ENCODE assay signal across 10 cellular contexts in the genomic region with DNA sequence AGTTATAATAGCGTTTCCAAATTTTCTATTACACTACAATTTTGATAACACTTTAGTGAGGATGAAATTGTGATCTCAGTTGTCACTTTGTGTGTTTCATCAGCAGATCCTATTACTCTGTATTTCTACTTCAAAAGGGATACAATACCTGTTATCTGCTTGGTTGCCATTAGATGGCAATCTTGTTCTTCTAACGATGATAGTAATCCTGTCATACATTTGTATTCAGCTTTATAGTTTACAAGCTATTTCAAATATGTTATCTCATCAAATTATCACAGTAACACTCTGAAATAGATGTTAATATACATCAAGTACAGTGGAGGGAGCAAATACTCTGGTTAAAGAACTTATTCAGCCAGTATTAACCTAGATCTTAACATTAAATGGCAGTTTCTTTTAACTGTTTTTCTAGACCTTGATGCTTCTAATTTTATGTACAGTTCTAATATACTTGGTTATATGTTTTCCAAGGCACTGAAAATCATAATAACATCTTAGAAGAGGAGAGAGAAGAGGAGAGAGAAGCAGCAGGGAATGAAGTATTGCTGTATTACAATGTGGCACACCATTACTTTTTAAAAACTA.
DNase-seq lines count a peak whose midpoint lies in the region; ATAC-seq, FAIRE-seq and TF ChIP-seq lines count a peak whose summit lies in the region.
"Had no signal": no experiment of that assay in that cellular context is flagged by ENCODE, and none has a peak within 500 bp of the region (broad histone marks: within the 10 kb centered on the region; RNA-seq: fewer than 3 reads in every experiment).

No MANE protein-coding gene starts in this region.

- H3K27me3 Mint-ChIP-seq in natural killer cell (ENCODE audit: low read depth in 2 of 2) = no peaks in the 10 kb centered on the region
- H3K27me3 Mint-ChIP-seq: activated naive CD8-positive, alpha-beta T cell treated with anti-CD3 and anti-CD28 coated beads, Interleukin-2, amount 10 ng/mL, durations not matched to agents 7 days and 5 days had no signal

- no peak overlapping the region for H3K27ac ChIP-seq in small intestine (ENCODE audit: low read depth in 1 of 2, low read length in 1 of 2)
- H3K27ac ChIP-seq: BLaER1 had no signal

- H3K27me3 ChIP-seq in small intestine (ENCODE audit: control insufficient read depth in 2 of 2, insufficient read depth in 2 of 2, low read length in 2 of 2) = no peaks in the 10 kb centered on the region
- H3K27me3 ChIP-seq: BLaER1 had no signal

- DNase-seq in NCI-H187 treated with DMSO at 0.1 percent for 48 hours (lab: John Stamatoyannopoulos, UW) = peak; percentile 19
- no peak for DNase-seq in NCI-H187 (lab: John Stamatoyannopoulos, UW)
- peak; percentile 23 for DNase-seq in HT1080 (ENCODE audit: low read depth)
- DNase-seq in RPMI8226 = peak; percentile 7
- peak; percentile 16 for DNase-seq in fibroblast of villous mesenchyme (ENCODE audit: low read depth)
- peak; percentile 38 for DNase-seq in small intestine
- DNase-seq in natural killer cell = no peak
- DNase-seq: activated naive CD8-positive, alpha-beta T cell treated with anti-CD3 and anti-CD28 coated beads, Interleukin-2, amount 10 ng/mL, durations not matched to agents 7 days and 5 days had no signal

- peaks cover 0 to under 1% of the 10 kb centered on the region in 2 donors for H3K9me3 Mint-ChIP-seq in natural killer cell
- H3K9me3 Mint-ChIP-seq: activated naive CD8-positive, alpha-beta T cell treated with anti-CD3 and anti-CD28 coated beads, Interleukin-2, amount 10 ng/mL, durations not matched to agents 7 days and 5 days had no signal

- peak; percentile 67 for FAIRE-seq in small intestine (lab: Jason Lieb, UNC)

- H3K9me3 ChIP-seq in small intestine (ENCODE audit: control insufficient read depth, low read depth) = no peaks in the 10 kb centered on the region
- H3K9me3 ChIP-seq: BLaER1 had no signal

- intact Hi-C loops in natural killer cell (cut with micrococcal nuclease) = no loop called here

- 0 to 3% (median 2%) methylated on average over 2 of the region's 2 CpGs for WGBS in small intestine, 3 donors

- H3K4me3 Mint-ChIP-seq in natural killer cell = no peak overlapping the region
- H3K4me3 Mint-ChIP-seq: activated naive CD8-positive, alpha-beta T cell treated with anti-CD3 and anti-CD28 coated beads, Interleukin-2, amount 10 ng/mL, durations not matched to agents 7 days and 5 days had no signal

- H3K4me1 ChIP-seq in small intestine (ENCODE audit: control insufficient read depth in 2 of 2, insufficient read depth in 1 of 2, low read depth in 1 of 2, low read length in 1 of 2) = no peaks in the 10 kb centered on the region
- H3K4me1 ChIP-seq: BLaER1 had no signal

- peak; percentile 95 for ATAC-seq in GM21528 (IDR thresholded peaks at IDR 0.05; ENCODE audit: low FRiP score, unreplicated experiment)
- no peak for ATAC-seq in natural killer cell

- H3K4me3 ChIP-seq in fibroblast of villous mesenchyme (ENCODE audit: low read depth, low read length) = no peak overlapping the region
- H3K4me3 ChIP-seq in small intestine (ENCODE audit: low read depth in 1 of 2, low read length in 2 of 2) = no peak overlapping the region
- H3K4me3 ChIP-seq: BLaER1 had no signal

- H3K36me3 ChIP-seq in small intestine (ENCODE audit: control insufficient read depth in 2 of 2, insufficient read depth in 2 of 2, low read length in 2 of 2) = no peaks in the 10 kb centered on the region
- H3K36me3 ChIP-seq: BLaER1 had no signal

- H3K27ac Mint-ChIP-seq in natural killer cell = no peak overlapping the region
- H3K27ac Mint-ChIP-seq: activated naive CD8-positive, alpha-beta T cell treated with anti-CD3 and anti-CD28 coated beads, Interleukin-2, amount 10 ng/mL, durations not matched to agents 7 days and 5 days had no signal

- peak; percentile 45 for TF ChIP-seq CTCF in fibroblast of villous mesenchyme (IDR thresholded peaks at IDR 0.05; ENCODE audit: insufficient read depth, low read depth, low read length)
- no peak for TF ChIP-seq CTCF in natural killer cell (IDR thresholded peaks at IDR 0.05)

- no peaks in the 10 kb centered on the region for H3K36me3 Mint-ChIP-seq in natural killer cell
- H3K36me3 Mint-ChIP-seq: activated naive CD8-positive, alpha-beta T cell treated with anti-CD3 and anti-CD28 coated beads, Interleukin-2, amount 10 ng/mL, durations not matched to agents 7 days and 5 days had no signal

- H3K4me1 Mint-ChIP-seq in natural killer cell = no peaks in the 10 kb centered on the region
- H3K4me1 Mint-ChIP-seq: activated naive CD8-positive, alpha-beta T cell treated with anti-CD3 and anti-CD28 coated beads, Interleukin-2, amount 10 ng/mL, durations not matched to agents 7 days and 5 days had no signal

Comparison
In these comparisons a context has a peak if more than half of its experiments do, and no peak if none do; other contexts are left out.
1. DNase-seq: peak in NCI-H187 treated with DMSO at 0.1 percent for 48 hours (single experiment), HT1080 (single experiment), RPMI8226 (single experiment), fibroblast of villous mesenchyme (single experiment) and small intestine (single experiment); none in NCI-H187 (0 of 2) and natural killer cell (single experiment).